ENCODE assay signal across 8 cellular contexts in genomic region chr20:728022-728944, GRCh38. TPM values are rescaled to one million over a fixed set of nuclear protein-coding genes. Genes with fewer than 3 reads are reported as not detected.
DNase-seq lines count a peak whose midpoint lies in the region; ATAC-seq and TF ChIP-seq lines count a peak whose summit lies in the region.

No MANE protein-coding gene starts in this region.

- CTCF ChIA-PET in HEK293T (lab: Yijun Ruan, JAX) = interaction anchor here (1.0 to 1.6 kb wide), 3 partner anchors 11 to 61 kb away, joined by 3 to 8 read pairs (median 4); no protein-coding TSS in a partner anchor
- CTCF ChIA-PET in OCI-LY7 (lab: Charles Lee; ENCODE audit: unreplicated experiment) = no interaction called here

- DNase-seq in Ammon's horn (ENCODE audit: low spot score) (peak; percentile 52), HEK293T (ENCODE audit: extremely low spot score) (peak; percentile 83), OCI-LY7 (ENCODE audit: low spot score) (peak; percentile 7), cardiac muscle cell (ENCODE audit: low read depth in 1 of 2, low spot score in 1 of 2) (peak; percentile 44 to 90), putamen (ENCODE audit: low spot score) (peak; percentile 17)
- peak; percentile 9 for DNase-seq in activated T-helper 9 cell treated with anti-CD3 and anti-CD28 coated beads, Interleukin-2, amount 50 U/mL, for 16 hours (ENCODE audit: low read depth)

- peak; percentile 52 for TF ChIP-seq CTCF in OCI-LY7 (conservative IDR thresholded peaks at IDR 0.05; ENCODE audit: low read length)
- TF ChIP-seq CTCF in cardiac muscle cell (IDR thresholded peaks at IDR 0.05; ENCODE audit: low read depth, low read length) = peak; percentile 65

- no TSS peak for BruUV-seq in OCI-LY7 (replicated peaks; lab: Mats Ljungman, UMichigan)

- no peak overlapping the region for H2AFZ ChIP-seq in OCI-LY7 (ENCODE audit: low read length)

- intact Hi-C loops in OCI-LY7 (cut with micrococcal nuclease; ENCODE audit: unreplicated experiment) = no loop called here

- H3K27ac ChIP-seq in OCI-LY7 (ENCODE audit: low read depth, low read length, poor library complexity, severe bottlenecking) (no peak overlapping the region), cardiac muscle cell (no peak overlapping the region)

- no peak overlapping the region for H3K4me2 ChIP-seq in OCI-LY7 (ENCODE audit: low read length)

- H3K79me2 ChIP-seq in OCI-LY7 (ENCODE audit: insufficient read depth, low read depth, low read length) = no peaks in the 10 kb centered on the region

- peaks cover 26% of the 10 kb centered on the region for H3K27me3 ChIP-seq in cardiac muscle cell

- H3K9me3 ChIP-seq in OCI-LY7 (ENCODE audit: low read length) (no peaks in the 10 kb centered on the region), cardiac muscle cell (ENCODE audit: low read depth) (no peaks in the 10 kb centered on the region)

- H3K9me2 ChIP-seq in OCI-LY7 (ENCODE audit: insufficient read depth, low read length) = no peaks in the 10 kb centered on the region

- no peak for ATAC-seq in GM18519 (IDR thresholded peaks at IDR 0.05; ENCODE audit: low FRiP score, unreplicated experiment)
- ATAC-seq in GM21390 (IDR thresholded peaks at IDR 0.05; ENCODE audit: unreplicated experiment) = no peak

- H4K20me1 ChIP-seq in OCI-LY7 (ENCODE audit: insufficient read depth, low read length) = no peaks in the 10 kb centered on the region

- H3K4me1 ChIP-seq in OCI-LY7 (ENCODE audit: insufficient read depth, low read length, poor library complexity, severe bottlenecking) = no peaks in the 10 kb centered on the region
- no peaks in the 10 kb centered on the region for H3K4me1 ChIP-seq in cardiac muscle cell (ENCODE audit: low read depth)

- POLR2A ChIA-PET in HEK293T (lab: Yijun Ruan, JAX) = no interaction called here
- POLR2A ChIA-PET in OCI-LY7 (lab: Charles Lee) = interaction anchor here (0.6 to 0.7 kb wide), 2 partner anchors 56 to 77 kb away, joined by 3 read pairs; no protein-coding TSS in a partner anchor

- H3K36me3 ChIP-seq in OCI-LY7 (ENCODE audit: insufficient read depth, low read length) (no peaks in the 10 kb centered on the region), cardiac muscle cell (no peaks in the 10 kb centered on the region)

- no peak overlapping the region for H3K4me3 ChIP-seq in OCI-LY7 (ENCODE audit: low read depth, low read length, poor library complexity, severe bottlenecking)
- H3K4me3 ChIP-seq in cardiac muscle cell = peak overlapping the region; percentile 81

TF ChIP-seq in HEK293T, 16 proteins besides CTCF, POLR2A, EP300 and RAD21:
- no peak for TF ChIP-seq ELF4 (IDR thresholded peaks at IDR 0.05)
- TF ChIP-seq NFRKB (IDR thresholded peaks at IDR 0.05) = no peak
- no peak for TF ChIP-seq FOXM1 (IDR thresholded peaks at IDR 0.05; ENCODE audit: borderline replicate concordance)
- no peak for TF ChIP-seq L3MBTL2 (conservative IDR thresholded peaks at IDR 0.05)
- TF ChIP-seq TARDBP (IDR thresholded peaks at IDR 0.05) = no peak
- no peak for TF ChIP-seq ARNT (IDR thresholded peaks at IDR 0.05)
- no peak for TF ChIP-seq SUZ12 (IDR thresholded peaks at IDR 0.05)
- TF ChIP-seq HDGF (IDR thresholded peaks at IDR 0.05; ENCODE audit: borderline replicate concordance) = no peak
- TF ChIP-seq CTBP1 (IDR thresholded peaks at IDR 0.05; ENCODE audit: borderline replicate concordance) = no peak
- no peak for TF ChIP-seq FOXA1 (IDR thresholded peaks at IDR 0.05)
- no peak for TF ChIP-seq SP1 (IDR thresholded peaks at IDR 0.05)
- no peak for TF ChIP-seq BHLHE40 (IDR thresholded peaks at IDR 0.05; ENCODE audit: borderline replicate concordance)
- TF ChIP-seq PKNOX1 (IDR thresholded peaks at IDR 0.05) = no peak
- no peak for TF ChIP-seq LEF1 (IDR thresholded peaks at IDR 0.05; ENCODE audit: borderline replicate concordance)
- no peak for TF ChIP-seq FOXK2 (IDR thresholded peaks at IDR 0.05)
- TF ChIP-seq ZNF384 (IDR thresholded peaks at IDR 0.05) = no peak
TF ChIP-seq in HEK293T: peak in this region for 0.

RNA-seq across cellular contexts. Expression of gene SLC52A3, which starts 40.0 kb away (rescaled TPM):
- not detected in 2 replicates for total RNA-seq in OCI-LY7 (2014; rRNA removed; shearing (Covaris generic))
- total RNA-seq in OCI-LY7 (2022) = not detected in 2 replicates
- 0.12 TPM in 1 of 2 replicates, not detected in the other for total RNA-seq in cardiac muscle cell
- not detected in 2 replicates for polyA plus RNA-seq in cardiac muscle cell

RNA-seq across cellular contexts. Expression of gene SCRT2, which starts 52.7 kb away (rescaled TPM):
- not detected in 2 replicates for total RNA-seq in OCI-LY7 (2014; rRNA removed; shearing (Covaris generic))
- not detected in 2 replicates for total RNA-seq in OCI-LY7 (2022)
- total RNA-seq in cardiac muscle cell = not detected in 2 replicates
- not detected in 2 replicates for polyA plus RNA-seq in cardiac muscle cell

Comparison
In these comparisons a context has a peak if more than half of its experiments do, and no peak if none do; other contexts are left out.
1. DNase-seq: peak in every context shown above with its lines; median percentile 83 in HEK293T; 67 in cardiac muscle cell; 52 in Ammon's horn; 17 in putamen; 9 in activated T-helper 9 cell treated with anti-CD3 and anti-CD28 coated beads, Interleukin-2, amount 50 U/mL, for 16 hours; 7 in OCI-LY7.